1 cellular context compared by ENCODE assay signal in the genomic region with DNA sequence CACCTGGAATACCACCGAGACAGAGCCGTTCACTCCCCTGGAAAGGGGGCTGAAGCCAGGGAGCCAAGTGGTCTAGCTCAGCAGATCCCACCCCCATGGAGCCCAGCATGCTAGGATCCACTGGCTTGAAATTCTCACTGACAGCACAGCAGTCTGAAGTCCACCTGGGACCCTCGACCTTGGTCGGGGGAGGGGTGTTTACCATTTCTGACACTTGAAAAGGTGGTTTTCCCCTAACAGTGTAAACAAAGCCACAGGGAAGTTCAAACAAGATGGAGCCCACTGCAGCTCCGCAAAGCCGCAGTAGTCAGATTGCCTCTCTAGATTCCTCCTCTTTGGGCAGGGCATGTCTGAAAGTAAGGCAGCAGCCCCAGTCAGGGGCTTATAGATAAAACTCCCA.
TF ChIP-seq lines count a peak whose summit lies in the region.

No MANE protein-coding gene starts in this region.

TF ChIP-seq in HepG2, 621 proteins besides CTCF, POLR2A, EP300 and RAD21 (continued from another document and continues in another):
- TF ChIP-seq, protein P1, sequence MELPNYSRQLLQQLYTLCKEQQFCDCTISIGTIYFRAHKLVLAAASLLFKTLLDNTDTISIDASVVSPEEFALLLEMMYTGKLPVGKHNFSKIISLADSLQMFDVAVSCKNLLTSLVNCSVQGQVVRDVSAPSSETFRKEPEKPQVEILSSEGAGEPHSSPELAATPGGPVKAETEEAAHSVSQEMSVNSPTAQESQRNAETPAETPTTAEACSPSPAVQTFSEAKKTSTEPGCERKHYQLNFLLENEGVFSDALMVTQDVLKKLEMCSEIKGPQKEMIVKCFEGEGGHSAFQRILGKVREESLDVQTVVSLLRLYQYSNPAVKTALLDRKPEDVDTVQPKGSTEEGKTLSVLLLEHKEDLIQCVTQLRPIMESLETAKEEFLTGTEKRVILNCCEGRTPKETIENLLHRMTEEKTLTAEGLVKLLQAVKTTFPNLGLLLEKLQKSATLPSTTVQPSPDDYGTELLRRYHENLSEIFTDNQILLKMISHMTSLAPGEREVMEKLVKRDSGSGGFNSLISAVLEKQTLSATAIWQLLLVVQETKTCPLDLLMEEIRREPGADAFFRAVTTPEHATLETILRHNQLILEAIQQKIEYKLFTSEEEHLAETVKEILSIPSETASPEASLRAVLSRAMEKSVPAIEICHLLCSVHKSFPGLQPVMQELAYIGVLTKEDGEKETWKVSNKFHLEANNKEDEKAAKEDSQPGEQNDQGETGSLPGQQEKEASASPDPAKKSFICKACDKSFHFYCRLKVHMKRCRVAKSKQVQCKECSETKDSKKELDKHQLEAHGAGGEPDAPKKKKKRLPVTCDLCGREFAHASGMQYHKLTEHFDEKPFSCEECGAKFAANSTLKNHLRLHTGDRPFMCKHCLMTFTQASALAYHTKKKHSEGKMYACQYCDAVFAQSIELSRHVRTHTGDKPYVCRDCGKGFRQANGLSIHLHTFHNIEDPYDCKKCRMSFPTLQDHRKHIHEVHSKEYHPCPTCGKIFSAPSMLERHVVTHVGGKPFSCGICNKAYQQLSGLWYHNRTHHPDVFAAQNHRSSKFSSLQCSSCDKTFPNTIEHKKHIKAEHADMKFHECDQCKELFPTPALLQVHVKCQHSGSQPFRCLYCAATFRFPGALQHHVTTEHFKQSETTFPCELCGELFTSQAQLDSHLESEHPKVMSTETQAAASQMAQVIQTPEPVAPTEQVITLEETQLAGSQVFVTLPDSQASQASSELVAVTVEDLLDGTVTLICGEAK (IDR thresholded peaks at IDR 0.05) = no peak
- TF ChIP-seq, protein P1 (CRISPR knock-in tag; IDR thresholded peaks at IDR 0.05) = peak; percentile 27; the same call in 1 of the 2 replicates
- TF ChIP-seq ZMYM3 (CRISPR knock-in tag; IDR thresholded peaks at IDR 0.05) (peak; percentile 75), ZNF331 (CRISPR knock-in tag; IDR thresholded peaks at IDR 0.05) (peak; percentile 62), NCOA2 (CRISPR knock-in tag; IDR thresholded peaks at IDR 0.05) (peak; percentile 82), NR2F6 (IDR thresholded peaks at IDR 0.05) (peak; percentile 65; the same call in 1 of the 2 replicates), NR2F6 (CRISPR knock-in tag; IDR thresholded peaks at IDR 0.05) (peak; percentile 70), HOXA3 (CRISPR knock-in tag; IDR thresholded peaks at IDR 0.05) (peak; percentile 75), CREM (IDR thresholded peaks at IDR 0.05) (peak; percentile 41; the same call in 1 of the 2 replicates), CREM (CRISPR knock-in tag; IDR thresholded peaks at IDR 0.05) (no peak), KAT7 (CRISPR knock-in tag; IDR thresholded peaks at IDR 0.05; ENCODE audit: borderline replicate concordance) (peak; percentile 73; the same call in 1 of the 2 replicates), FOXJ3 (CRISPR knock-in tag; IDR thresholded peaks at IDR 0.05; ENCODE audit: borderline replicate concordance) (peak; percentile 92), TEAD3 (CRISPR knock-in tag; optimal IDR thresholded peaks at IDR 0.05; ENCODE audit: borderline replicate concordance) (peak; percentile 66), ZNF235 (CRISPR knock-in tag; IDR thresholded peaks at IDR 0.05; ENCODE audit: borderline replicate concordance) (peak; percentile 36; the same call in 1 of the 2 replicates), ZMAT3 (CRISPR knock-in tag; conservative IDR thresholded peaks at IDR 0.05) (0 out of 2 replicates have a peak, but pooled peaks have one; percentile 51), SETDB1 (CRISPR knock-in tag; IDR thresholded peaks at IDR 0.05; ENCODE audit: borderline replicate concordance) (no peak), ISL2 (CRISPR knock-in tag; IDR thresholded peaks at IDR 0.05) (peak; percentile 89), HHEX (CRISPR knock-in tag; IDR thresholded peaks at IDR 0.05) (0 out of 2 replicates have a peak, but pooled peaks have one; percentile 28), ZNF232 (CRISPR knock-in tag; IDR thresholded peaks at IDR 0.05; ENCODE audit: borderline replicate concordance) (peak; percentile 59; the same call in 1 of the 2 replicates)
- TF ChIP-seq, protein P2, sequence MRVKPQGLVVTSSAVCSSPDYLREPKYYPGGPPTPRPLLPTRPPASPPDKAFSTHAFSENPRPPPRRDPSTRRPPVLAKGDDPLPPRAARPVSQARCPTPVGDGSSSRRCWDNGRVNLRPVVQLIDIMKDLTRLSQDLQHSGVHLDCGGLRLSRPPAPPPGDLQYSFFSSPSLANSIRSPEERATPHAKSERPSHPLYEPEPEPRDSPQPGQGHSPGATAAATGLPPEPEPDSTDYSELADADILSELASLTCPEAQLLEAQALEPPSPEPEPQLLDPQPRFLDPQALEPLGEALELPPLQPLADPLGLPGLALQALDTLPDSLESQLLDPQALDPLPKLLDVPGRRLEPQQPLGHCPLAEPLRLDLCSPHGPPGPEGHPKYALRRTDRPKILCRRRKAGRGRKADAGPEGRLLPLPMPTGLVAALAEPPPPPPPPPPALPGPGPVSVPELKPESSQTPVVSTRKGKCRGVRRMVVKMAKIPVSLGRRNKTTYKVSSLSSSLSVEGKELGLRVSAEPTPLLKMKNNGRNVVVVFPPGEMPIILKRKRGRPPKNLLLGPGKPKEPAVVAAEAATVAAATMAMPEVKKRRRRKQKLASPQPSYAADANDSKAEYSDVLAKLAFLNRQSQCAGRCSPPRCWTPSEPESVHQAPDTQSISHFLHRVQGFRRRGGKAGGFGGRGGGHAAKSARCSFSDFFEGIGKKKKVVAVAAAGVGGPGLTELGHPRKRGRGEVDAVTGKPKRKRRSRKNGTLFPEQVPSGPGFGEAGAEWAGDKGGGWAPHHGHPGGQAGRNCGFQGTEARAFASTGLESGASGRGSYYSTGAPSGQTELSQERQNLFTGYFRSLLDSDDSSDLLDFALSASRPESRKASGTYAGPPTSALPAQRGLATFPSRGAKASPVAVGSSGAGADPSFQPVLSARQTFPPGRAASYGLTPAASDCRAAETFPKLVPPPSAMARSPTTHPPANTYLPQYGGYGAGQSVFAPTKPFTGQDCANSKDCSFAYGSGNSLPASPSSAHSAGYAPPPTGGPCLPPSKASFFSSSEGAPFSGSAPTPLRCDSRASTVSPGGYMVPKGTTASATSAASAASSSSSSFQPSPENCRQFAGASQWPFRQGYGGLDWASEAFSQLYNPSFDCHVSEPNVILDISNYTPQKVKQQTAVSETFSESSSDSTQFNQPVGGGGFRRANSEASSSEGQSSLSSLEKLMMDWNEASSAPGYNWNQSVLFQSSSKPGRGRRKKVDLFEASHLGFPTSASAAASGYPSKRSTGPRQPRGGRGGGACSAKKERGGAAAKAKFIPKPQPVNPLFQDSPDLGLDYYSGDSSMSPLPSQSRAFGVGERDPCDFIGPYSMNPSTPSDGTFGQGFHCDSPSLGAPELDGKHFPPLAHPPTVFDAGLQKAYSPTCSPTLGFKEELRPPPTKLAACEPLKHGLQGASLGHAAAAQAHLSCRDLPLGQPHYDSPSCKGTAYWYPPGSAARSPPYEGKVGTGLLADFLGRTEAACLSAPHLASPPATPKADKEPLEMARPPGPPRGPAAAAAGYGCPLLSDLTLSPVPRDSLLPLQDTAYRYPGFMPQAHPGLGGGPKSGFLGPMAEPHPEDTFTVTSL (CRISPR knock-in tag; IDR thresholded peaks at IDR 0.05; ENCODE audit: borderline replicate concordance) = peak; percentile 86; the same call in 1 of the 2 replicates
- TF ChIP-seq, protein P3, sequence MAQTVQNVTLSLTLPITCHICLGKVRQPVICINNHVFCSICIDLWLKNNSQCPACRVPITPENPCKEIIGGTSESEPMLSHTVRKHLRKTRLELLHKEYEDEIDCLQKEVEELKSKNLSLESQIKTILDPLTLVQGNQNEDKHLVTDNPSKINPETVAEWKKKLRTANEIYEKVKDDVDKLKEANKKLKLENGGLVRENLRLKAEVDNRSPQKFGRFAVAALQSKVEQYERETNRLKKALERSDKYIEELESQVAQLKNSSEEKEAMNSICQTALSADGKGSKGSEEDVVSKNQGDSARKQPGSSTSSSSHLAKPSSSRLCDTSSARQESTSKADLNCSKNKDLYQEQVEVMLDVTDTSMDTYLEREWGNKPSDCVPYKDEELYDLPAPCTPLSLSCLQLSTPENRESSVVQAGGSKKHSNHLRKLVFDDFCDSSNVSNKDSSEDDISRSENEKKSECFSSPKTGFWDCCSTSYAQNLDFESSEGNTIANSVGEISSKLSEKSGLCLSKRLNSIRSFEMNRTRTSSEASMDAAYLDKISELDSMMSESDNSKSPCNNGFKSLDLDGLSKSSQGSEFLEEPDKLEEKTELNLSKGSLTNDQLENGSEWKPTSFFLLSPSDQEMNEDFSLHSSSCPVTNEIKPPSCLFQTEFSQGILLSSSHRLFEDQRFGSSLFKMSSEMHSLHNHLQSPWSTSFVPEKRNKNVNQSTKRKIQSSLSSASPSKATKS (CRISPR knock-in tag; IDR thresholded peaks at IDR 0.05) = no peak
- TF ChIP-seq, protein P4, sequence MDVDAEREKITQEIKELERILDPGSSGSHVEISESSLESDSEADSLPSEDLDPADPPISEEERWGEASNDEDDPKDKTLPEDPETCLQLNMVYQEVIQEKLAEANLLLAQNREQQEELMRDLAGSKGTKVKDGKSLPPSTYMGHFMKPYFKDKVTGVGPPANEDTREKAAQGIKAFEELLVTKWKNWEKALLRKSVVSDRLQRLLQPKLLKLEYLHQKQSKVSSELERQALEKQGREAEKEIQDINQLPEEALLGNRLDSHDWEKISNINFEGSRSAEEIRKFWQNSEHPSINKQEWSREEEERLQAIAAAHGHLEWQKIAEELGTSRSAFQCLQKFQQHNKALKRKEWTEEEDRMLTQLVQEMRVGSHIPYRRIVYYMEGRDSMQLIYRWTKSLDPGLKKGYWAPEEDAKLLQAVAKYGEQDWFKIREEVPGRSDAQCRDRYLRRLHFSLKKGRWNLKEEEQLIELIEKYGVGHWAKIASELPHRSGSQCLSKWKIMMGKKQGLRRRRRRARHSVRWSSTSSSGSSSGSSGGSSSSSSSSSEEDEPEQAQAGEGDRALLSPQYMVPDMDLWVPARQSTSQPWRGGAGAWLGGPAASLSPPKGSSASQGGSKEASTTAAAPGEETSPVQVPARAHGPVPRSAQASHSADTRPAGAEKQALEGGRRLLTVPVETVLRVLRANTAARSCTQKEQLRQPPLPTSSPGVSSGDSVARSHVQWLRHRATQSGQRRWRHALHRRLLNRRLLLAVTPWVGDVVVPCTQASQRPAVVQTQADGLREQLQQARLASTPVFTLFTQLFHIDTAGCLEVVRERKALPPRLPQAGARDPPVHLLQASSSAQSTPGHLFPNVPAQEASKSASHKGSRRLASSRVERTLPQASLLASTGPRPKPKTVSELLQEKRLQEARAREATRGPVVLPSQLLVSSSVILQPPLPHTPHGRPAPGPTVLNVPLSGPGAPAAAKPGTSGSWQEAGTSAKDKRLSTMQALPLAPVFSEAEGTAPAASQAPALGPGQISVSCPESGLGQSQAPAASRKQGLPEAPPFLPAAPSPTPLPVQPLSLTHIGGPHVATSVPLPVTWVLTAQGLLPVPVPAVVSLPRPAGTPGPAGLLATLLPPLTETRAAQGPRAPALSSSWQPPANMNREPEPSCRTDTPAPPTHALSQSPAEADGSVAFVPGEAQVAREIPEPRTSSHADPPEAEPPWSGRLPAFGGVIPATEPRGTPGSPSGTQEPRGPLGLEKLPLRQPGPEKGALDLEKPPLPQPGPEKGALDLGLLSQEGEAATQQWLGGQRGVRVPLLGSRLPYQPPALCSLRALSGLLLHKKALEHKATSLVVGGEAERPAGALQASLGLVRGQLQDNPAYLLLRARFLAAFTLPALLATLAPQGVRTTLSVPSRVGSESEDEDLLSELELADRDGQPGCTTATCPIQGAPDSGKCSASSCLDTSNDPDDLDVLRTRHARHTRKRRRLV (CRISPR knock-in tag; IDR thresholded peaks at IDR 0.05) = no peak; the same call in 1 of the 2 replicates
- TF ChIP-seq, protein P5, sequence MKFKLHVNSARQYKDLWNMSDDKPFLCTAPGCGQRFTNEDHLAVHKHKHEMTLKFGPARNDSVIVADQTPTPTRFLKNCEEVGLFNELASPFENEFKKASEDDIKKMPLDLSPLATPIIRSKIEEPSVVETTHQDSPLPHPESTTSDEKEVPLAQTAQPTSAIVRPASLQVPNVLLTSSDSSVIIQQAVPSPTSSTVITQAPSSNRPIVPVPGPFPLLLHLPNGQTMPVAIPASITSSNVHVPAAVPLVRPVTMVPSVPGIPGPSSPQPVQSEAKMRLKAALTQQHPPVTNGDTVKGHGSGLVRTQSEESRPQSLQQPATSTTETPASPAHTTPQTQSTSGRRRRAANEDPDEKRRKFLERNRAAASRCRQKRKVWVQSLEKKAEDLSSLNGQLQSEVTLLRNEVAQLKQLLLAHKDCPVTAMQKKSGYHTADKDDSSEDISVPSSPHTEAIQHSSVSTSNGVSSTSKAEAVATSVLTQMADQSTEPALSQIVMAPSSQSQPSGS (CRISPR knock-in tag; IDR thresholded peaks at IDR 0.05) = peak; percentile 55; the same call in 1 of the 2 replicates
- TF ChIP-seq, protein P6, sequence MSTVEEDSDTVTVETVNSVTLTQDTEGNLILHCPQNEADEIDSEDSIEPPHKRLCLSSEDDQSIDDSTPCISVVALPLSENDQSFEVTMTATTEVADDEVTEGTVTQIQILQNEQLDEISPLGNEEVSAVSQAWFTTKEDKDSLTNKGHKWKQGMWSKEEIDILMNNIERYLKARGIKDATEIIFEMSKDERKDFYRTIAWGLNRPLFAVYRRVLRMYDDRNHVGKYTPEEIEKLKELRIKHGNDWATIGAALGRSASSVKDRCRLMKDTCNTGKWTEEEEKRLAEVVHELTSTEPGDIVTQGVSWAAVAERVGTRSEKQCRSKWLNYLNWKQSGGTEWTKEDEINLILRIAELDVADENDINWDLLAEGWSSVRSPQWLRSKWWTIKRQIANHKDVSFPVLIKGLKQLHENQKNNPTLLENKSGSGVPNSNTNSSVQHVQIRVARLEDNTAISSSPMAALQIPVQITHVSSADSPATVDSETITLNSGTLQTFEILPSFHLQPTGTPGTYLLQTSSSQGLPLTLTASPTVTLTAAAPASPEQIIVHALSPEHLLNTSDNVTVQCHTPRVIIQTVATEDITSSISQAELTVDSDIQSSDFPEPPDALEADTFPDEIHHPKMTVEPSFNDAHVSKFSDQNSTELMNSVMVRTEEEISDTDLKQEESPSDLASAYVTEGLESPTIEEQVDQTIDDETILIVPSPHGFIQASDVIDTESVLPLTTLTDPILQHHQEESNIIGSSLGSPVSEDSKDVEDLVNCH (CRISPR knock-in tag; IDR thresholded peaks at IDR 0.05) = no peak
